In genomic region chr17:5747964-5748363, GRCh38 we compare ENCODE assay signal across 20 cellular contexts.
"Had no signal": no experiment of that assay in that cellular context is flagged by ENCODE, and none has a peak within 500 bp of the region (broad histone marks: within the 10 kb centered on the region; RNA-seq: fewer than 3 reads in every experiment).

No MANE protein-coding gene starts in this region.

- H3K4me3 Mint-ChIP-seq: mesothelial cell of epicardium, naive B cell had no signal

- H3K9me3 Mint-ChIP-seq: mesothelial cell of epicardium had no signal

- H3K36me3 Mint-ChIP-seq: mesothelial cell of epicardium, naive B cell had no signal

- H3K27ac Mint-ChIP-seq: mesothelial cell of epicardium, naive B cell had no signal

- H3K27me3 ChIP-seq: gastrocnemius medialis had no signal

- H3K4me3 ChIP-seq: coronary artery, dorsolateral prefrontal cortex, esophagus squamous epithelium, gastrocnemius medialis, heart right ventricle, left lung, lower lobe of right lung, mucosa of descending colon had no signal

- H3K27ac ChIP-seq: coronary artery, dorsolateral prefrontal cortex, esophagus squamous epithelium, gastrocnemius medialis, heart right ventricle, left lung, lower lobe of right lung had no signal

- DNase-seq: dorsolateral prefrontal cortex; effector CD4-positive, alpha-beta T cell; effector memory CD4-positive, alpha-beta T cell; esophagus squamous epithelium; foreskin fibroblast; foreskin melanocyte; gastrocnemius medialis; glutamatergic neuron; head of caudate nucleus; heart right ventricle; hippocampal formation; left cardiac atrium; left lung; left ventricle myocardium superior; lower lobe of right lung; mesenchymal stem cell; mucosa of descending colon; naive B cell had no signal

- H3K4me1 Mint-ChIP-seq: mesothelial cell of epicardium, naive B cell had no signal

- H3K36me3 ChIP-seq: esophagus squamous epithelium, gastrocnemius medialis, heart right ventricle, left lung, lower lobe of right lung had no signal

- H3K9me3 ChIP-seq: esophagus squamous epithelium, gastrocnemius medialis, heart right ventricle, left lung, lower lobe of right lung, mucosa of descending colon had no signal

- H3K4me1 ChIP-seq: esophagus squamous epithelium, gastrocnemius medialis, heart right ventricle, left lung, lower lobe of right lung had no signal
